ENCODE assay signal across 21 cellular contexts in the genomic region with DNA sequence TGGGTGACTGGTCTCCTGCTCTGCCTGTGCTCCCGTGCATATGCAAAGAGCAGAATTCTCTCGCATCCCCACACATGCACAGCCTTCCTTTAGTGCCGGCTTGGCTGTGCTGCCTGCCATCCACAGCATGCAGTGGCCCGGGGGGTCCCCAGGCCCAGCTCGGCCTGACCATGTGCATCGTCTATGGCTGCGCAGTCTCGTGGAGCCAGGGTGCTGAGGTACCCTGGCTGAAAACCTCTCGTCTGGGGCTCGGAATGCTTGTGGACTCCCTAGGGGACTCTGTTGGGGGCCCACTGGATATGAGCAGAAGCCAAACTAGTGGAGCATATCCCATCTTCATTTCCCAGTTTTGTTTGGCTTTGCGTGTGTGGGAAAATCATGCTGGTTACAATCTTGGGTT.
DNase-seq lines count a peak whose midpoint lies in the region; ATAC-seq and TF ChIP-seq lines count a peak whose summit lies in the region.
"Had no signal": no experiment of that assay in that cellular context is flagged by ENCODE, and none has a peak within 500 bp of the region (broad histone marks: within the 10 kb centered on the region; RNA-seq: fewer than 3 reads in every experiment).

No MANE protein-coding gene starts in this region.

- intact Hi-C loops in spleen (cut with DNase I; ENCODE audit: low total_unique reads), result no loop called here

- peak overlapping the region in 1 of 5 experiments; percentile 7 for H3K4me3 Mint-ChIP-seq in brain
- H3K4me3 Mint-ChIP-seq in type B pancreatic cell, result no peak overlapping the region
- H3K4me3 Mint-ChIP-seq: CD8-positive, alpha-beta T cell; stimulated activated memory B cell treated with anti-CD40 and anti-IgM and Interleukin-4, amounts not matched to agents 10 μg/mL and 1 μg/mL and 100 μg/mL, for 72 hours; T-helper 2 cell treated with Interferon-gamma antibody and Interleukin-4, amounts not matched to agents 5 μg/mL and 100 μg/mL, for 36 hours had no signal

- TF ChIP-seq POLR2A in spleen (IDR thresholded peaks at IDR 0.05), result no peak

- no peak overlapping the region for H3K4me3 ChIP-seq in H7 (ENCODE audit: insufficient read depth, low read depth, low read length)
- H3K4me3 ChIP-seq in spleen, result no peak overlapping the region
- H3K4me3 ChIP-seq: breast epithelium, lung had no signal

- TF ChIP-seq CTCF in brain (conservative IDR thresholded peaks at IDR 0.05) (no peak), spleen (IDR thresholded peaks at IDR 0.05 in 8 of 11, conservative IDR thresholded peaks at IDR 0.05 in 3 of 11) (no peak), RWPE1 (conservative IDR thresholded peaks at IDR 0.05; ENCODE audit: low read depth) (no peak), type B pancreatic cell (conservative IDR thresholded peaks at IDR 0.05) (no peak)

- peaks cover 14% of the 10 kb centered on the region for H3K4me1 Mint-ChIP-seq in brain
- peaks cover 35% of the 10 kb centered on the region for H3K4me1 Mint-ChIP-seq in type B pancreatic cell (ENCODE audit: unreplicated experiment)
- H3K4me1 Mint-ChIP-seq: stimulated activated memory B cell treated with anti-CD40 and anti-IgM and Interleukin-4, amounts not matched to agents 10 μg/mL and 1 μg/mL and 100 μg/mL, for 72 hours had no signal

- H3K36me3 Mint-ChIP-seq in brain, result no peaks in the 10 kb centered on the region
- H3K36me3 Mint-ChIP-seq in type B pancreatic cell, result no peaks in the 10 kb centered on the region
- H3K36me3 Mint-ChIP-seq: CD8-positive, alpha-beta T cell; stimulated activated memory B cell treated with anti-CD40 and anti-IgM and Interleukin-4, amounts not matched to agents 10 μg/mL and 1 μg/mL and 100 μg/mL, for 72 hours had no signal

- WGBS in spleen, 5 donors, result 91 to 96% (median 94%) methylated on average over 11 of the region's 11 CpGs

- H3K27me3 Mint-ChIP-seq in brain, result peaks cover 9% of the 10 kb centered on the region
- H3K27me3 Mint-ChIP-seq in type B pancreatic cell, result no peaks in the 10 kb centered on the region

- H3K9me3 Mint-ChIP-seq in brain, result peaks cover 4 to 12% (median 8%) of the 10 kb centered on the region in 5 experiments
- peaks cover 3% of the 10 kb centered on the region for H3K9me3 Mint-ChIP-seq in type B pancreatic cell
- H3K9me3 Mint-ChIP-seq: activated T-helper 2 cell treated with anti-CD3 and anti-CD28 coated beads, Interferon-gamma antibody, Interleukin-2, Interleukin-4, amounts not matched to agents 10 μg/mL and 5 μg/mL and 100 μg/mL, durations not matched to agents 14 hours and 24 hours and 36 hours; CD8-positive, alpha-beta T cell; stimulated activated memory B cell treated with anti-CD40 and anti-IgM and Interleukin-4, amounts not matched to agents 10 μg/mL and 1 μg/mL and 100 μg/mL, for 72 hours; T-helper 2 cell treated with Interferon-gamma antibody and Interleukin-4, amounts not matched to agents 5 μg/mL and 100 μg/mL, for 36 hours had no signal

- no peaks in the 10 kb centered on the region for H3K9me3 ChIP-seq in spleen
- H3K9me3 ChIP-seq: breast epithelium had no signal

- CTCF ChIA-PET in RWPE1 (lab: Yijun Ruan, JAX), result no interaction called here

- ATAC-seq in GM21390 (IDR thresholded peaks at IDR 0.05; ENCODE audit: unreplicated experiment), result no peak
- ATAC-seq: CD8-positive, alpha-beta T cell; stimulated activated memory B cell treated with anti-CD40 and anti-IgM and Interleukin-4, amounts not matched to agents 10 μg/mL and 1 μg/mL and 100 μg/mL, for 72 hours had no signal

- H3K27ac Mint-ChIP-seq in brain, result peak overlapping the region in 4 of 5 experiments; percentile 19 to 87 (median 62)
- H3K27ac Mint-ChIP-seq in type B pancreatic cell, result no peak overlapping the region
- H3K27ac Mint-ChIP-seq: activated T-helper 2 cell treated with anti-CD3 and anti-CD28 coated beads, Interferon-gamma antibody, Interleukin-2, Interleukin-4, amounts not matched to agents 10 μg/mL and 5 μg/mL and 100 μg/mL, durations not matched to agents 14 hours and 24 hours and 36 hours; CD8-positive, alpha-beta T cell; stimulated activated memory B cell treated with anti-CD40 and anti-IgM and Interleukin-4, amounts not matched to agents 10 μg/mL and 1 μg/mL and 100 μg/mL, for 72 hours; T-helper 2 cell treated with Interferon-gamma antibody and Interleukin-4, amounts not matched to agents 5 μg/mL and 100 μg/mL, for 36 hours had no signal

- peak; percentile 61 for DNase-seq in H7
- peak; percentile 51 for DNase-seq in mesenteric fat pad (ENCODE audit: low spot score)
- DNase-seq in spleen, result peak; percentile 54
- DNase-seq in RWPE1 (ENCODE audit: low spot score), result no peak
- no peak for DNase-seq in type B pancreatic cell (ENCODE audit: extremely low spot score, unreplicated experiment)
- DNase-seq: activated CD4-positive, alpha-beta T cell treated with anti-CD3 and anti-CD28 coated beads, Interleukin-2, amount 50 U/mL, for 4 hours; CD8-positive, alpha-beta T cell; cortex of kidney; KG1; NCI-H1417 treated with DMSO at 0.1 percent for 48 hours; NCI-H2081 treated with DMSO at 0.1 percent for 48 hours; NCI-H446 treated with DMSO at 0.1 percent for 48 hours; nucleus accumbens; stimulated activated CD4-positive, alpha-beta T cell treated with anti-CD3 and anti-CD28 coated beads, Interleukin-4, amount 100 ng/mL, for 1 hour had no signal

- H3K36me3 ChIP-seq in H7 (replicated peaks; ENCODE audit: control insufficient read depth, insufficient read depth, low read length) (no peaks in the 10 kb centered on the region), spleen (no peaks in the 10 kb centered on the region)
- H3K36me3 ChIP-seq: breast epithelium had no signal

- no peaks in the 10 kb centered on the region for H3K27me3 ChIP-seq in H7 (ENCODE audit: control insufficient read depth, insufficient read depth, low read length)
- peaks cover 0 to 3% (median 0%) of the 10 kb centered on the region in 7 donors for H3K27me3 ChIP-seq in spleen (replicated peaks in 1 of 7)
- H3K27me3 ChIP-seq: breast epithelium had no signal

- H3K4me1 ChIP-seq in spleen, result no peaks in the 10 kb centered on the region
- H3K4me1 ChIP-seq: breast epithelium had no signal

- H3K27ac ChIP-seq in spleen (no peak overlapping the region), RWPE1 (no peak overlapping the region)

- POLR2A ChIA-PET in RWPE1 (lab: Yijun Ruan, JAX; ENCODE audit: low non-redundant PET), result no interaction called here

Comparison
In these comparisons a context has a peak if more than half of its experiments do, and no peak if none do; other contexts are left out.
1. DNase-seq: peak in H7 (single experiment), mesenteric fat pad (single experiment) and spleen (single experiment); none in RWPE1 (single experiment) and type B pancreatic cell (single experiment).